8 cellular contexts compared by ENCODE assay signal in the genomic region with DNA sequence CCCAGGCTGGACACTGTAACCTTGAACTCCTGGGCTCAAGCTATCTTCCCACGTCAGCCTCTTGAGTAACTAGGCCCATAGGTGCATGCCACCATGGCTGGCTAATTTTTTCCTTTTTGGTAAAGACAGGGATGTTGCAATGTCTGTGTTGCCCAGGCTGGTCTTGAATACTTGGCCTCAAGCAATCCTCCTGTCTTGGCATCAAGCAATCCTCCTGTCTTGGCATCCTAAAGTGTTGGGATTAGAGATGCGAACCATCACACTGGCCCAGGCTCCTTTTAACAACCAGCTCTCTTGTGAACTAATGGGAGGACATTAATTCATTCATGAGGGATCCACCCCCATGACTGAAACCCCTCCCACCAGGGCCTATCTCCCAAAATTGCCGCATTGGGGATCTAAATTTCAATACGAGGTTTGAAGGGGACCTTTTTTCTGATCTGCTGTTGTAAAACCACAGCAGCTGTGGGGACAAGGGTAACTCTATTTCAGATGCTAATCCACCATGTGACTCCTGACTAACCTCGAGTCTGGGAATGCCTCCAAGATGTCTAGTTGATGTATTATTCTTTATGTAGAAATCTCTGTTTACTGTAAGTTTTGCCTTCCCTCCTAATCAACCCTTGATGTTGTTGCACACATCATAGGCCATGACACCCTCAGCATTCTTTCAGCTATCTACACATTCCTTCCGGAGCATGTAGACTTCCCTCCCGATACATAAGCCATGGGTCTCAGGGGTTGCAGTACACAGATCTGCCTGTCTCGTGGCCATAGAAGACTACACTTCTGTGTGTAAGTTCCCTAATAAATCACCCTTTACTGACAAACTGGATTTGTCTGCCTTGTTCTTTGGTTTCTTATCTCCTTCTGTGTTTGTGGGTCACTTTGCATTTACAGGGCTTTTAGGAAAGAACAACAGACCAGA. TPM values are rescaled to one million over a fixed set of nuclear protein-coding genes. Genes with fewer than 3 reads are reported as not detected.
DNase-seq lines count a peak whose midpoint lies in the region; ATAC-seq, FAIRE-seq and TF ChIP-seq lines count a peak whose summit lies in the region.

No MANE protein-coding gene starts in this region.

- in situ Hi-C loops in HepG2 (cut with HindIII; ENCODE audit: extremely low pct_ligation_motif_present, low pct_unique_long_range_greater_than_20kb): loop anchor here (5.0 kb wide), 1 partner anchor 86 kb away; a partner anchor contains a TSS

- TF ChIP-seq CTCF in HepG2 (CRISPR knock-in tag; IDR thresholded peaks at IDR 0.05): no peak
- no peak for TF ChIP-seq CTCF in thoracic aorta (IDR thresholded peaks at IDR 0.05)

- no peak overlapping the region for H2AFZ ChIP-seq in HepG2 (ENCODE audit: low read length)

- no peak overlapping the region for H3K4me3 ChIP-seq in MG63
- H3K4me3 ChIP-seq in HepG2 (replicated peaks in 1 of 3; ENCODE audit: insufficient read depth in 1 of 3, low read depth in 2 of 3, low read length in 3 of 3): no peak overlapping the region
- H3K4me3 ChIP-seq in thoracic aorta: no peak overlapping the region

- CTCF ChIA-PET in HepG2 (lab: Yijun Ruan, JAX; ENCODE audit: low intra/inter-chr PET ratio, low total read pairs): interaction anchor here (2.9 kb wide), 1 partner anchor 85 kb away, joined by 57 read pairs; a partner anchor contains a TSS

- H3K4me1 ChIP-seq in HepG2 (ENCODE audit: insufficient read depth, low read length) (peaks cover 16% of the 10 kb centered on the region), thoracic aorta (ENCODE audit: control insufficient read depth in 1 of 2, low read depth in 2 of 2) (peaks cover 17 to 30% of the 10 kb centered on the region in 2 donors)

- H3K27me3 ChIP-seq in MG63 (no peaks in the 10 kb centered on the region), HepG2 (ENCODE audit: control insufficient read depth in 1 of 2, insufficient read depth in 2 of 2, low read length in 2 of 2) (peaks cover 2 to 7% of the 10 kb centered on the region in 2 experiments; a peak in 3 of 5 replicates), thoracic aorta (replicated peaks; ENCODE audit: insufficient read depth) (no peaks in the 10 kb centered on the region)

- 15% methylated on average over 7 of the region's 8 CpGs for WGBS in HepG2 (ENCODE audit: low lambda C conversion rate)

- POLR2A ChIA-PET in HepG2 (lab: Yijun Ruan, JAX): interaction anchor here (0.7 kb wide), 1 partner anchor 18 kb away, joined by 3 read pairs; no protein-coding TSS in a partner anchor

- no peak for TF ChIP-seq POLR2A in HepG2 (IDR thresholded peaks at IDR 0.05; ENCODE audit: insufficient read depth in 1 of 2, low read depth in 2 of 2, low read length in 2 of 2)

- H3K9me3 ChIP-seq in MG63 (no peaks in the 10 kb centered on the region; the same call in 1 of the 2 replicates), HepG2 (ENCODE audit: low read length) (peaks cover 10% of the 10 kb centered on the region; the same call in 1 of the 2 replicates), thoracic aorta (no peaks in the 10 kb centered on the region)

- BruUV-seq in HepG2 (replicated peaks; lab: Mats Ljungman, UMichigan): no TSS peak

- H3K27ac ChIP-seq in caudate nucleus (ENCODE audit: low read depth, low read length) (peak overlapping the region; percentile 84), HepG2 (ENCODE audit: extremely low read length, insufficient read depth, low read length) (no peak overlapping the region), thoracic aorta (peak overlapping the region; percentile 64 to 86)

- TF ChIP-seq RAD21 in HepG2 (CRISPR knock-in tag; IDR thresholded peaks at IDR 0.05): no peak

- TF ChIP-seq EP300 in HepG2 (IDR thresholded peaks at IDR 0.05; ENCODE audit: low read depth in 2 of 2, low read length in 2 of 2) (no peak), HepG2 (CRISPR knock-in tag; IDR thresholded peaks at IDR 0.05; ENCODE audit: borderline replicate concordance) (no peak)

- H4K20me1 ChIP-seq in HepG2 (ENCODE audit: insufficient read depth, low read length): no peaks in the 10 kb centered on the region

- FAIRE-seq in HepG2 (lab: Jason Lieb, UNC): no peak

- no peaks in the 10 kb centered on the region for H3K36me3 ChIP-seq in MG63
- H3K36me3 ChIP-seq in HepG2 (replicated peaks in 1 of 2; ENCODE audit: control insufficient read depth in 1 of 2, insufficient read depth in 2 of 2, low read length in 2 of 2): no peaks in the 10 kb centered on the region
- H3K36me3 ChIP-seq in thoracic aorta: no peaks in the 10 kb centered on the region

- intact Hi-C loops in HepG2 (cut with micrococcal nuclease; ENCODE audit: unreplicated experiment): loop anchor here (5.0 kb wide), 1 partner anchor 131 kb away; no protein-coding TSS in a partner anchor

- H3K79me2 ChIP-seq in HepG2 (ENCODE audit: insufficient read depth, low read length): no peaks in the 10 kb centered on the region

- H3K9ac ChIP-seq in HepG2 (ENCODE audit: insufficient read depth, low read depth, low read length): no peak overlapping the region

- DNase-seq in MG63: peak; percentile 56
- peak in 33 of 61 donors; percentile 14 to 70 (median 40) for DNase-seq in caudate nucleus (lab: John Stamatoyannopoulos, UW)
- DNase-seq in HepG2 (ENCODE audit: low spot score): peak; percentile 19
- DNase-seq in thoracic aorta (ENCODE audit: low spot score): peak; percentile 38
- DNase-seq in UCSD-AML1 (lab: John Stamatoyannopoulos, UW; ENCODE audit: unreplicated experiment): no peak
- no peak for DNase-seq in SK-N-DZ (ENCODE audit: low spot score)

- ATAC-seq in HepG2 (peak; percentile 65), thoracic aorta (ENCODE audit: insufficient number of reproducible peaks, low FRiP score, low read depth) (peak; percentile 40), HG03045 (IDR thresholded peaks at IDR 0.05; ENCODE audit: unreplicated experiment) (no peak), HG03432 (IDR thresholded peaks at IDR 0.05; ENCODE audit: unreplicated experiment) (no peak)

- H3K4me2 ChIP-seq in HepG2 (ENCODE audit: low read depth, low read length): no peak overlapping the region

TF ChIP-seq in HepG2, 621 proteins besides CTCF, POLR2A, EP300 and RAD21:
- TF ChIP-seq, protein P1, sequence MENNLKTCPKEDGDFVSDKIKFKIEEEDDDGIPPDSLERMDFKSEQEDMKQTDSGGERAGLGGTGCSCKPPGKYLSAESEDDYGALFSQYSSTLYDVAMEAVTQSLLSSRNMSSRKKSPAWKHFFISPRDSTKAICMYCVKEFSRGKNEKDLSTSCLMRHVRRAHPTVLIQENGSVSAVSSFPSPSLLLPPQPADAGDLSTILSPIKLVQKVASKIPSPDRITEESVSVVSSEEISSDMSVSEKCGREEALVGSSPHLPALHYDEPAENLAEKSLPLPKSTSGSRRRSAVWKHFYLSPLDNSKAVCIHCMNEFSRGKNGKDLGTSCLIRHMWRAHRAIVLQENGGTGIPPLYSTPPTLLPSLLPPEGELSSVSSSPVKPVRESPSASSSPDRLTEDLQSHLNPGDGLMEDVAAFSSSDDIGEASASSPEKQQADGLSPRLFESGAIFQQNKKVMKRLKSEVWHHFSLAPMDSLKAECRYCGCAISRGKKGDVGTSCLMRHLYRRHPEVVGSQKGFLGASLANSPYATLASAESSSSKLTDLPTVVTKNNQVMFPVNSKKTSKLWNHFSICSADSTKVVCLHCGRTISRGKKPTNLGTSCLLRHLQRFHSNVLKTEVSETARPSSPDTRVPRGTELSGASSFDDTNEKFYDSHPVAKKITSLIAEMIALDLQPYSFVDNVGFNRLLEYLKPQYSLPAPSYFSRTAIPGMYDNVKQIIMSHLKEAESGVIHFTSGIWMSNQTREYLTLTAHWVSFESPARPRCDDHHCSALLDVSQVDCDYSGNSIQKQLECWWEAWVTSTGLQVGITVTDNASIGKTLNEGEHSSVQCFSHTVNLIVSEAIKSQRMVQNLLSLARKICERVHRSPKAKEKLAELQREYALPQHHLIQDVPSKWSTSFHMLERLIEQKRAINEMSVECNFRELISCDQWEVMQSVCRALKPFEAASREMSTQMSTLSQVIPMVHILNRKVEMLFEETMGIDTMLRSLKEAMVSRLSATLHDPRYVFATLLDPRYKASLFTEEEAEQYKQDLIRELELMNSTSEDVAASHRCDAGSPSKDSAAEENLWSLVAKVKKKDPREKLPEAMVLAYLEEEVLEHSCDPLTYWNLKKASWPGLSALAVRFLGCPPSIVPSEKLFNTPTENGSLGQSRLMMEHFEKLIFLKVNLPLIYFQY (CRISPR knock-in tag; IDR thresholded peaks at IDR 0.05; ENCODE audit: borderline replicate concordance): no peak
- TF ChIP-seq MBD4 (IDR thresholded peaks at IDR 0.05; ENCODE audit: borderline replicate concordance, low read length) (no peak), ZNF207 (IDR thresholded peaks at IDR 0.05; ENCODE audit: borderline replicate concordance) (no peak), ZNF224 (CRISPR knock-in tag; IDR thresholded peaks at IDR 0.05) (no peak)

RNA-seq across cellular contexts. Expression of a gene that starts 37.6 kb away (rescaled TPM):
- total RNA-seq in MG63 (2014; rRNA removed; shearing (Covaris generic); ENCODE audit: low replicate concordance): not detected in 2 replicates
- total RNA-seq in HepG2 (2016; rRNA removed; fragmentation: Illumina TruSeq; extraction: Trizol): not detected in 2 replicates
- not detected in 2 replicates for total RNA-seq in HepG2 (2016; cell fraction: cytosol; rRNA removed; fragmentation: Illumina TruSeq; extraction: Trizol; ENCODE audit: low read depth)
- not detected in 2 replicates for total RNA-seq in HepG2 (2016; cell fraction: insoluble cytoplasmic fraction; rRNA removed; fragmentation: Illumina TruSeq; extraction: Trizol)
- total RNA-seq in HepG2 (2016; cell fraction: membrane; rRNA removed; fragmentation: Illumina TruSeq; extraction: Trizol): not detected in 2 replicates
- not detected in 2 replicates for total RNA-seq in HepG2 (2016; cell fraction: nucleus; rRNA removed; fragmentation: Illumina TruSeq; extraction: Trizol)
- polyA plus RNA-seq in HepG2 (2011; rRNA removed): 0.01 and 0.05 TPM in 2 replicates
- 0.01 TPM in 1 of 2 replicates, not detected in the other for polyA plus RNA-seq in HepG2 (2011; cell fraction: cytosol; rRNA removed)
- polyA plus RNA-seq in HepG2 (2011; cell fraction: nucleus; rRNA removed): 0.73 and 0.85 TPM in 2 replicates
- 0.27 and 0.52 TPM in 2 replicates for polyA plus RNA-seq in HepG2 (2012)
- not detected in 2 replicates for polyA plus RNA-seq in HepG2 (2016; cell fraction: cytosol; fragmentation: Illumina TruSeq; extraction: Trizol; ENCODE audit: low read depth)
- polyA plus RNA-seq in HepG2 (2016; cell fraction: insoluble cytoplasmic fraction; fragmentation: Illumina TruSeq; extraction: Trizol; ENCODE audit: low read depth): not detected in 2 replicates
- not detected in 2 replicates for polyA plus RNA-seq in HepG2 (2016; cell fraction: membrane; fragmentation: Illumina TruSeq; extraction: Trizol; ENCODE audit: low read depth)
- polyA plus RNA-seq in HepG2 (2016; cell fraction: nucleus; fragmentation: Illumina TruSeq; extraction: Trizol; ENCODE audit: insufficient read depth, low read depth): not detected in 2 replicates
- 0.14 TPM in 1 of 2 replicates, not detected in the other for polyA minus RNA-seq in HepG2 (2011; rRNA and poly(A)+ RNA removed; ENCODE audit: low replicate concordance)
- not detected in 2 replicates for polyA minus RNA-seq in HepG2 (2011; cell fraction: cytosol; rRNA and poly(A)+ RNA removed)
- 0.13 TPM in 1 of 2 replicates, not detected in the other for polyA minus RNA-seq in HepG2 (2011; cell fraction: nucleus; rRNA and poly(A)+ RNA removed)
- 1 to 10 TPM; 2.8 to 8.3 TPM for total RNA-seq in thoracic aorta
- 11.7 and 18.9 TPM in 2 replicates for polyA plus RNA-seq in SK-N-DZ (2014; cell fraction: cytosol; rRNA removed)
- 74.2 and 97.1 TPM in 2 replicates for polyA plus RNA-seq in SK-N-DZ (2014; cell fraction: nucleus; rRNA removed)

Comparison
In these comparisons a context has a peak if more than half of its experiments do, and no peak if none do; other contexts are left out.
1. DNase-seq: peak in MG63 (single experiment), caudate nucleus (33 of 61), HepG2 (single experiment) and thoracic aorta (single experiment); none in UCSD-AML1 (single experiment) and SK-N-DZ (single experiment).
2. ATAC-seq: peak in HepG2 (single experiment) and thoracic aorta (single experiment); none in HG03045 (single experiment) and HG03432 (single experiment).